ENCODE assay signal across 8 cellular contexts in genomic region chr9:136225748-136226679, GRCh38. TPM values are rescaled to one million over a fixed set of nuclear protein-coding genes. Genes with fewer than 3 reads are reported as not detected.
DNase-seq lines count a peak whose midpoint lies in the region; ATAC-seq, FAIRE-seq and TF ChIP-seq lines count a peak whose summit lies in the region.

No MANE protein-coding gene starts in this region.

- H3F3A ChIP-seq in smooth muscle cell (ENCODE audit: low read depth), result no peaks in the 10 kb centered on the region

- no peak overlapping the region for H3K4me2 ChIP-seq in smooth muscle cell

- 79% methylated on average over 30 of the region's 30 CpGs for WGBS in smooth muscle cell (ENCODE audit: low lambda C conversion rate)

- peaks cover 0 to 20% (median 2%) of the 10 kb centered on the region in 4 donors for H3K4me1 ChIP-seq in Peyer's patch
- H3K4me1 ChIP-seq in cardiac muscle cell (ENCODE audit: low read depth), result no peaks in the 10 kb centered on the region
- no peaks in the 10 kb centered on the region for H3K4me1 ChIP-seq in smooth muscle cell (ENCODE audit: low read depth)

- peaks cover 78% of the 10 kb centered on the region for H4K20me1 ChIP-seq in smooth muscle cell (ENCODE audit: low read depth)

- H3K9ac ChIP-seq in smooth muscle cell (ENCODE audit: low read depth), result no peak overlapping the region

- H3K36me3 ChIP-seq in Peyer's patch (peaks cover 0 to 16% (median 0%) of the 10 kb centered on the region in 3 donors), cardiac muscle cell (no peaks in the 10 kb centered on the region), smooth muscle cell (ENCODE audit: low read depth) (no peaks in the 10 kb centered on the region)

- H3K27me3 ChIP-seq in Peyer's patch (no peaks in the 10 kb centered on the region), cardiac muscle cell (no peaks in the 10 kb centered on the region), smooth muscle cell (ENCODE audit: low read depth) (no peaks in the 10 kb centered on the region)

- H3K79me2 ChIP-seq in smooth muscle cell (ENCODE audit: low read depth), result no peaks in the 10 kb centered on the region

- FAIRE-seq in GM19239 (lab: Jason Lieb, UNC), result peak; percentile 92

- peak overlapping the region in 1 of 4 donors; percentile 13 for H3K4me3 ChIP-seq in Peyer's patch
- no peak overlapping the region for H3K4me3 ChIP-seq in cardiac muscle cell
- H3K4me3 ChIP-seq in smooth muscle cell, result no peak overlapping the region

- peak overlapping the region in 2 of 4 donors; percentile 81 to 86 for H3K27ac ChIP-seq in Peyer's patch
- H3K27ac ChIP-seq in cardiac muscle cell, result no peak overlapping the region
- no peak overlapping the region for H3K27ac ChIP-seq in smooth muscle cell (ENCODE audit: low read depth)

- DNase-seq in COLO829 (ENCODE audit: low spot score) (peak; percentile 50), GM19239 (ENCODE audit: insufficient read length, low spot score) (peak; percentile 95), Peyer's patch (peak; percentile 68 to 88 (median 84)), cardiac muscle cell (ENCODE audit: low read depth in 1 of 2, low spot score in 1 of 2) (peak; percentile 58 to 78), smooth muscle cell (lab: John Stamatoyannopoulos, UW; ENCODE audit: unreplicated experiment) (no peak), globus pallidus (ENCODE audit: low spot score) (no peak)
- DNase-seq in activated effector memory CD4-positive, alpha-beta T cell treated with Interleukin-2 at 50 U/mL for 16 hours, result peak; percentile 52

- H2AFZ ChIP-seq in smooth muscle cell (ENCODE audit: low read depth), result no peak overlapping the region

- peak; percentile 61 for ATAC-seq in HG03432 (IDR thresholded peaks at IDR 0.05; ENCODE audit: unreplicated experiment)

- no peak for TF ChIP-seq POLR2A in Peyer's patch (IDR thresholded peaks at IDR 0.05)

- no peaks in the 10 kb centered on the region for H3K9me3 ChIP-seq in Peyer's patch
- no peaks in the 10 kb centered on the region for H3K9me3 ChIP-seq in cardiac muscle cell (ENCODE audit: low read depth)
- H3K9me3 ChIP-seq in smooth muscle cell (replicated peaks; ENCODE audit: low read depth), result no peaks in the 10 kb centered on the region

- peak; percentile 54 to 77 (median 71) for TF ChIP-seq CTCF in Peyer's patch (IDR thresholded peaks at IDR 0.05)
- TF ChIP-seq CTCF in cardiac muscle cell (IDR thresholded peaks at IDR 0.05; ENCODE audit: low read depth, low read length), result peak; percentile 90
- TF ChIP-seq CTCF in smooth muscle cell (IDR thresholded peaks at IDR 0.05; ENCODE audit: borderline replicate concordance, insufficient read depth, poor library complexity, severe bottlenecking), result peak; percentile 83

RNA-seq across cellular contexts. Expression of gene QSOX2, which starts 19.6 kb away (rescaled TPM):
- 10 to 100 TPM in 1 of 4 donors, 1 to 10 TPM in 3; 5.1 to 23.9 (median 7.4) TPM for total RNA-seq in Peyer's patch
- total RNA-seq in cardiac muscle cell, result 10.5 and 11.5 TPM in 2 replicates
- 1.7 TPM in 2 replicates for polyA plus RNA-seq in cardiac muscle cell
- 8.7 TPM in 2 replicates for total RNA-seq in smooth muscle cell
- 1.9 and 2.5 TPM in 2 replicates for polyA plus RNA-seq in smooth muscle cell

RNA-seq across cellular contexts. Expression of gene LHX3, which starts 21.1 kb away (rescaled TPM):
- total RNA-seq in Peyer's patch (not detected), cardiac muscle cell (not detected in 2 replicates), smooth muscle cell (not detected in 2 replicates)
- polyA plus RNA-seq in cardiac muscle cell (not detected in 2 replicates), smooth muscle cell (not detected in 2 replicates)

Comparison
In these comparisons a context has a peak if more than half of its experiments do, and no peak if none do; other contexts are left out.
1. DNase-seq: peak in COLO829 (single experiment), GM19239 (single experiment), Peyer's patch (3 of 3), activated effector memory CD4-positive, alpha-beta T cell treated with Interleukin-2 at 50 U/mL for 16 hours (single experiment) and cardiac muscle cell (2 of 2); none in smooth muscle cell (single experiment) and globus pallidus (single experiment).
2. Peak in every context shown above with its lines, with median percentiles within 50 percentile points of each other: CTCF ChIP-seq.